8 cellular contexts compared by ENCODE assay signal in the genomic region with DNA sequence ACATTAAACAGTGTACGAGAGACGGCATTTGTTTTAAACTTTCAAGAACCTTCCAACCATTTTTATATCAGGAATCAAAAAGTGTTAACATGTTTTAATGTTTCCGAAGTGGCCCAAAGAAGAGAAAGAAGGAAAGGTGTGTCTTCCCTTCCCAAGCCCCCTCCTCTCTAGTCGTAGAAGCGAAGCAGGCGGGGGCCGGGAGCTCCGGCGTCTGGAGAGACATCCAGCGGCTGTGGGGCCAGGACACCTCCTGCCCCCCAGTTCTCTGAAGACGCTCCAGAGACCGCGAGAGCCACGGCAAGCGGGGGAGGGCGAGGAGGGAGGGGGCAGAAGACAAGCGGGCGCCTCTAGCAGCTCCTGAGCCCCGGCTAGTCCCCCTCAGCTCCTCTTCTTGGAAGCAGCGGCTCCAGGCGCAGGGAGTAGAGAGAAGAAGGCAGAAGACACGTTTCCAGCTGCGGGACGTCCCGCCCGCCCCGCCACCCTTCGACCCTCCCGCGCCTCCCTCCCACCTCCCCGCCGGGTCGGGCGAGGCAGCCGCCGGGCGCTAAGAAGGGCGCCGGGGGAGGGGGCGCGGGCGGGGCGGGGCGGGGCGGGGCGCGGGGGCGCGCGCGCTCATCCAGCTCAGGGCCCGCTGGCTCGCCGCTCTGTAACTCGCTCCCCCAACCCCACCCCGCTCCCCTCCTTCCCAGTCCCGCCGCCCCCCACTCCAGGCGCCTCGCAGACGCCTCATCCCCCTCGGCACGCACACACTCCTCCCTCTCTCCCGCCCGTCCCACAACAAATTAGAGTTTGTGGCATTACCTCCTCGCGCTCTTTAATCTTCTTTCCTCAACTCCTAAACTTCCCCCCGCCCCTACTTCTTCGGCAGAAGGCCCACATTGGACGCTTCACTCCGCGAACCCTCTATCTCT. TPM values are rescaled to one million over a fixed set of nuclear protein-coding genes. Genes with fewer than 3 reads are reported as not detected.
A peak's percentile ranks its signal among the peaks of the same experiment; 100 is the strongest.
DNase-seq lines count a peak whose midpoint lies in the region; TF ChIP-seq lines count a peak whose summit lies in the region.

A gene (minus strand): TSS at position 871 of the 911 bp plus-strand sequence.

- peak within 1 kb of the TSS; percentile 98 for H3K9ac ChIP-seq in GM23248
- peak within 1 kb of the TSS; percentile 92 for H3K9ac ChIP-seq in rectal smooth muscle tissue (ENCODE audit: low read length)

- peaks cover 30% of the 10 kb centered on the region for H3K79me2 ChIP-seq in GM23248 (ENCODE audit: insufficient read depth)

- peak within 1 kb of the TSS; percentile 96 for H3K27ac ChIP-seq in GM23248
- peak within 1 kb of the TSS; percentile 99 for H3K27ac ChIP-seq in right atrium auricular region
- peak within 1 kb of the TSS; percentile 98 for H3K27ac ChIP-seq in rectal smooth muscle tissue (ENCODE audit: low read depth, low read length)
- peak within 1 kb of the TSS; percentile 99 for H3K27ac ChIP-seq in vagina

- intact Hi-C loops in T-helper 1 cell treated with Interleukin-12 subunit alpha and Interleukin-12 subunit beta and Interleukin-4 antibody, amounts not matched to agents 30 ng/mL and 1 ng/mL, for 36 hours (cut with micrococcal nuclease) = loop anchor here (1.0 to 10.0 kb wide), 12 partner anchors 19 to 1631 kb away; a partner anchor contains a TSS
- intact Hi-C loops in vagina (cut with DNase I) = loop anchor here (10.0 kb wide), 1 partner anchor 522 kb away; no protein-coding TSS in a partner anchor

- H3K9me2 ChIP-seq in GM23248 (ENCODE audit: insufficient read depth) = no peaks in the 10 kb centered on the region

- H3F3A ChIP-seq in GM23248 (ENCODE audit: insufficient read depth) = peaks cover 18% of the 10 kb centered on the region

- H2AFZ ChIP-seq in GM23248 = peak within 1 kb of the TSS; percentile 86

- no peaks in the 10 kb centered on the region for H3K36me3 ChIP-seq in GM23248 (ENCODE audit: low read depth)
- no peaks in the 10 kb centered on the region for H3K36me3 ChIP-seq in right atrium auricular region
- H3K36me3 ChIP-seq in rectal smooth muscle tissue (ENCODE audit: control insufficient read depth, insufficient read depth, low read length) = no peaks in the 10 kb centered on the region
- no peaks in the 10 kb centered on the region for H3K36me3 ChIP-seq in vagina

- H3K27me3 ChIP-seq in GM23248 (replicated peaks; ENCODE audit: insufficient read depth) = no peaks in the 10 kb centered on the region
- H3K27me3 ChIP-seq in right atrium auricular region = no peaks in the 10 kb centered on the region
- no peaks in the 10 kb centered on the region for H3K27me3 ChIP-seq in rectal smooth muscle tissue (ENCODE audit: control insufficient read depth, insufficient read depth, low read length)
- H3K27me3 ChIP-seq in vagina = no peaks in the 10 kb centered on the region

- H3K4me3 ChIP-seq in GM23248 (peak within 1 kb of the TSS; percentile 86), LNCaP clone FGC (ENCODE audit: low read depth, low read length) (peak within 1 kb of the TSS; percentile 86), right atrium auricular region (peak within 1 kb of the TSS; percentile 88 to 100), rectal smooth muscle tissue (ENCODE audit: low read length) (peak within 1 kb of the TSS; percentile 92), vagina (peak within 1 kb of the TSS; percentile 80 to 85)

- WGBS in GM23248 (ENCODE audit: low coverage in 1 of 2, low lambda C conversion rate in 2 of 2, missing lambda C conversion rate in 2 of 2), 2 experiments = 2% methylated on average over 21 to 51 of the region's 72 CpGs

- no peaks in the 10 kb centered on the region for H4K20me1 ChIP-seq in GM23248 (ENCODE audit: insufficient read depth)

- H3K9me3 ChIP-seq in GM23248 (ENCODE audit: low read depth) (no peaks in the 10 kb centered on the region), right atrium auricular region (no peaks in the 10 kb centered on the region), vagina (no peaks in the 10 kb centered on the region)

- in situ Hi-C loops in GM23248 (cut with MboI) = no loop called here

- peak in 1 of 2 donors; percentile 26 for TF ChIP-seq POLR2A in vagina (IDR thresholded peaks at IDR 0.05)

- peaks cover 11% of the 10 kb centered on the region for H3K4me1 ChIP-seq in GM23248 (ENCODE audit: insufficient read depth)
- peaks cover 0 to 24% of the 10 kb centered on the region in 2 donors for H3K4me1 ChIP-seq in right atrium auricular region
- H3K4me1 ChIP-seq in rectal smooth muscle tissue (ENCODE audit: control insufficient read depth, insufficient read depth, low read length) = peaks cover 9% of the 10 kb centered on the region
- H3K4me1 ChIP-seq in vagina = peaks cover 16% of the 10 kb centered on the region

- peak within 1 kb of the TSS; percentile 94 for H3K4me2 ChIP-seq in GM23248 (ENCODE audit: unreplicated experiment)

- TF ChIP-seq CTCF in LNCaP clone FGC (IDR thresholded peaks at IDR 0.05; ENCODE audit: control insufficient read depth, extremely low read depth, insufficient read depth) = no peak
- no peak for TF ChIP-seq CTCF in right atrium auricular region (IDR thresholded peaks at IDR 0.05)
- TF ChIP-seq CTCF in vagina (IDR thresholded peaks at IDR 0.05) = no peak

- DNase-seq in ELF-1 (ENCODE audit: low read depth, low spot score) = peak; percentile 72
- DNase-seq in GM23248 = peak; percentile 90
- DNase-seq in LNCaP clone FGC (ENCODE audit: low read depth) = no peak
- peak; percentile 37 for DNase-seq in amniotic stem cell (lab: John Stamatoyannopoulos, UW)
- peak; percentile 62 for DNase-seq in right atrium auricular region (ENCODE audit: low spot score)
- peak in 1 of 2 donors; percentile 93 for DNase-seq in vagina (ENCODE audit: extremely low spot score in 2 of 2)

RNA-seq across cellular contexts. Expression of the gene that starts here (rescaled TPM):
- 6.3 and 9.2 TPM in 2 replicates for total RNA-seq in GM23248 (2014; rRNA removed; shearing (Covaris generic))
- polyA plus RNA-seq in GM23248 (2016; fragmentation: Nextera tagmentation; extraction: Ambion mirVana) = 10.5 and 12.2 TPM in 2 replicates
- 10.2 and 11.5 TPM in 2 replicates for total RNA-seq in T-helper 1 cell treated with Interleukin-12 subunit alpha and Interleukin-12 subunit beta and Interleukin-4 antibody, amounts not matched to agents 30 ng/mL and 1 ng/mL, for 36 hours
- total RNA-seq in right atrium auricular region (10 to 100 TPM; 84.6 to 90.8 TPM), vagina (64.8 TPM)
